ENCODE assay signal across 14 cellular contexts in genomic region chr6:170462366-170463020, GRCh38.
DNase-seq lines count a peak whose midpoint lies in the region; FAIRE-seq and TF ChIP-seq lines count a peak whose summit lies in the region.
"Had no signal": no experiment of that assay in that cellular context is flagged by ENCODE, and none has a peak within 500 bp of the region (broad histone marks: within the 10 kb centered on the region; RNA-seq: fewer than 3 reads in every experiment).

No MANE protein-coding gene starts in this region.

- no peak overlapping the region for H3K9ac ChIP-seq in Loucy (ENCODE audit: low read depth, low read length, poor library complexity, severe bottlenecking)

- no peaks in the 10 kb centered on the region for H3K36me3 ChIP-seq in Loucy (ENCODE audit: insufficient read depth, low read length)
- H3K36me3 ChIP-seq: breast epithelium, tibial artery had no signal

- no peaks in the 10 kb centered on the region for H3K79me2 ChIP-seq in Loucy (ENCODE audit: insufficient read depth, low read length)

- TF ChIP-seq CTCF in Loucy (conservative IDR thresholded peaks at IDR 0.05; ENCODE audit: low read length) = no peak

- DNase-seq in DMS79 (lab: John Stamatoyannopoulos, UW) (peak; percentile 24), NCI-H526 treated with DMSO at 0.1 percent for 48 hours (lab: John Stamatoyannopoulos, UW) (peak; percentile 68), mesenteric fat pad (ENCODE audit: low spot score) (peak; percentile 57), Kasumi-1 (lab: John Stamatoyannopoulos, UW) (no peak), urothelium cell line (ENCODE audit: low spot score) (no peak), SIG-M5 (lab: John Stamatoyannopoulos, UW) (no peak)
- DNase-seq: activated CD4-positive, alpha-beta memory T cell treated with anti-CD3 and anti-CD28 coated beads, Interleukin-2, amount 10 ng/mL, durations not matched to agents 7 days and 5 days; dorsolateral prefrontal cortex; HCEC 1CT; NCI-H1048; nephron progenitor cell; tibial artery had no signal

- peak overlapping the region; percentile 49; the same call in 1 of the 2 replicates for H2AFZ ChIP-seq in Loucy (ENCODE audit: low read length)

- H3F3A ChIP-seq in Loucy (ENCODE audit: low read depth) = peaks cover 9% of the 10 kb centered on the region; the same call in 1 of the 2 replicates

- H3K4me2 ChIP-seq in Loucy (ENCODE audit: low read depth, low read length, poor library complexity, severe bottlenecking) = no peak overlapping the region

- no peaks in the 10 kb centered on the region for H3K27me3 ChIP-seq in Loucy (ENCODE audit: insufficient read depth, low read length, poor library complexity, severe bottlenecking)
- H3K27me3 ChIP-seq: breast epithelium, dorsolateral prefrontal cortex had no signal

- FAIRE-seq in urothelium cell line (lab: Jason Lieb, UNC) = no peak

- H4K20me1 ChIP-seq in Loucy (ENCODE audit: insufficient read depth, low read length, poor library complexity, severe bottlenecking) = no peaks in the 10 kb centered on the region

- H3K4me1 ChIP-seq in Loucy (ENCODE audit: insufficient read depth, low read length, poor library complexity, severe bottlenecking) = no peaks in the 10 kb centered on the region
- H3K4me1 ChIP-seq: breast epithelium, tibial artery had no signal

- H3K4me3 ChIP-seq in Loucy (ENCODE audit: low read length, poor library complexity, severe bottlenecking) = no peak overlapping the region
- H3K4me3 ChIP-seq: breast epithelium, dorsolateral prefrontal cortex, tibial artery had no signal

- peaks cover 18% of the 10 kb centered on the region for H3K9me3 ChIP-seq in Loucy (ENCODE audit: insufficient read depth, low read depth, low read length)
- H3K9me3 ChIP-seq: breast epithelium, tibial artery had no signal

- H3K9me2 ChIP-seq in Loucy (replicated peaks; ENCODE audit: low read depth, low read length) = no peaks in the 10 kb centered on the region

Comparison
In these comparisons a context has a peak if more than half of its experiments do, and no peak if none do; other contexts are left out.
1. DNase-seq: peak in DMS79 (single experiment), NCI-H526 treated with DMSO at 0.1 percent for 48 hours (single experiment) and mesenteric fat pad (single experiment); none in Kasumi-1 (0 of 2), urothelium cell line (single experiment) and SIG-M5 (single experiment).